8 cellular contexts compared by ENCODE assay signal in genomic region chr3:17632401-17633100, GRCh38.
DNase-seq lines count a peak whose midpoint lies in the region; ATAC-seq and TF ChIP-seq lines count a peak whose summit lies in the region.

No MANE protein-coding gene starts in this region.

- POLR2A ChIA-PET in IMR-90 (lab: Charles Lee; ENCODE audit: unreplicated experiment) = no interaction called here
- POLR2A ChIA-PET in activated CD8-positive, alpha-beta T cell treated with anti-CD3 and anti-CD28 coated beads, Interleukin-2, amount 10 ng/mL, durations not matched to agents 7 days and 5 days (lab: Charles Lee) = no interaction called here

- H3K27ac ChIP-seq in IMR-90 (ENCODE audit: insufficient read depth, low read length) = no peak overlapping the region
- no peak overlapping the region for H3K27ac ChIP-seq in mesenchymal stem cell (ENCODE audit: low read length, poor library complexity, severe bottlenecking)

- H3K27me3 Mint-ChIP-seq in activated CD8-positive, alpha-beta T cell treated with anti-CD3 and anti-CD28 coated beads, Interleukin-2, amount 10 ng/mL, durations not matched to agents 7 days and 5 days (ENCODE audit: low read depth) = no peaks in the 10 kb centered on the region

- H3K4ac ChIP-seq in IMR-90 (ENCODE audit: low read depth, low read length) = no peak overlapping the region
- no peak overlapping the region for H3K4ac ChIP-seq in mesenchymal stem cell (ENCODE audit: low read depth in 1 of 2, low read length in 2 of 2)

- H3K36me3 Mint-ChIP-seq in activated CD8-positive, alpha-beta T cell treated with anti-CD3 and anti-CD28 coated beads, Interleukin-2, amount 10 ng/mL, durations not matched to agents 7 days and 5 days (ENCODE audit: low read depth) = peaks cover 3% of the 10 kb centered on the region

- H3K4me1 ChIP-seq in IMR-90 (ENCODE audit: control insufficient read depth, insufficient read depth, low read length) (peaks cover 4% of the 10 kb centered on the region), mesenchymal stem cell (ENCODE audit: control insufficient read depth, insufficient read depth, low read depth, low read length) (peaks cover 3% of the 10 kb centered on the region)

- CTCF ChIA-PET in IMR-90 (lab: Yijun Ruan, JAX) = no interaction called here
- CTCF ChIA-PET in activated CD8-positive, alpha-beta T cell treated with anti-CD3 and anti-CD28 coated beads, Interleukin-2, amount 10 ng/mL, durations not matched to agents 7 days and 5 days (lab: Charles Lee) = no interaction called here

- H4K91ac ChIP-seq in IMR-90 (ENCODE audit: insufficient read depth, low read depth, low read length) = no peak overlapping the region
- H4K91ac ChIP-seq in mesenchymal stem cell (ENCODE audit: low read length) = no peak overlapping the region

- DNase-seq in GM04503 (ENCODE audit: low read depth) = peak; percentile 30
- peak; percentile 83 for DNase-seq in IMR-90
- peak; percentile 34 for DNase-seq in activated CD8-positive, alpha-beta T cell treated with anti-CD3 and anti-CD28 coated beads, Interleukin-2, amount 10 ng/mL, durations not matched to agents 7 days and 5 days
- peak; percentile 75 for DNase-seq in mesenchymal stem cell
- DNase-seq in HK-2 (ENCODE audit: unreplicated experiment) = no peak
- DNase-seq in T1000 (lab: John Stamatoyannopoulos, UW) = no peak
- no peak for DNase-seq in NCI-H2081 (lab: John Stamatoyannopoulos, UW)
- DNase-seq in activated T-cell treated with anti-CD3 and anti-CD28 coated beads for 4 hours = no peak

- H3K27me3 ChIP-seq in IMR-90 (ENCODE audit: control insufficient read depth, insufficient read depth, low read length) (no peaks in the 10 kb centered on the region), mesenchymal stem cell (ENCODE audit: control insufficient read depth in 1 of 2, insufficient read depth in 1 of 2, low read length in 2 of 2) (no peaks in the 10 kb centered on the region)

- no peak for TF ChIP-seq POLR2A in IMR-90 (IDR thresholded peaks at IDR 0.05; ENCODE audit: low read depth, low read length)

- TF ChIP-seq CTCF in IMR-90 (conservative IDR thresholded peaks at IDR 0.05; ENCODE audit: low read depth, low read length) = no peak

- H3K4me3 Mint-ChIP-seq in activated CD8-positive, alpha-beta T cell treated with anti-CD3 and anti-CD28 coated beads, Interleukin-2, amount 10 ng/mL, durations not matched to agents 7 days and 5 days = no peak overlapping the region

- H3K4me3 ChIP-seq in IMR-90 (ENCODE audit: insufficient read depth, low read depth, low read length) = no peak overlapping the region
- H3K4me3 ChIP-seq in mesenchymal stem cell (ENCODE audit: insufficient read depth in 1 of 2, low read depth in 1 of 2, low read length in 2 of 2) = no peak overlapping the region

- H3K9ac ChIP-seq in IMR-90 (ENCODE audit: low read depth, low read length) (no peak overlapping the region), mesenchymal stem cell (ENCODE audit: low read length) (peak overlapping the region; percentile 15)

- H4K20me1 ChIP-seq in IMR-90 (ENCODE audit: insufficient read depth, low read length) = no peaks in the 10 kb centered on the region

- peak; percentile 89 for ATAC-seq in IMR-90 (ENCODE audit: low read depth)
- ATAC-seq in activated CD8-positive, alpha-beta T cell treated with anti-CD3 and anti-CD28 coated beads, Interleukin-2, amount 10 ng/mL, durations not matched to agents 7 days and 5 days = no peak

- no peak overlapping the region for H2AK9ac ChIP-seq in IMR-90 (replicated peaks; ENCODE audit: low read depth, low read length, poor library complexity)

- no peak overlapping the region for H3K23ac ChIP-seq in IMR-90 (ENCODE audit: low read depth, low read length)
- no peak overlapping the region for H3K23ac ChIP-seq in mesenchymal stem cell (ENCODE audit: low read length in 2 of 2)

- H3K9me1 ChIP-seq in IMR-90 (ENCODE audit: insufficient read depth, low read length) = no peaks in the 10 kb centered on the region

- H3K56ac ChIP-seq in IMR-90 (ENCODE audit: extremely low read depth, insufficient read depth, low read length) = no peak overlapping the region

- H3K27ac Mint-ChIP-seq in activated CD8-positive, alpha-beta T cell treated with anti-CD3 and anti-CD28 coated beads, Interleukin-2, amount 10 ng/mL, durations not matched to agents 7 days and 5 days = no peak overlapping the region

- dilution Hi-C loops in IMR-90 (cut with HindIII; ENCODE audit: low sequenced_read_pairs, unreplicated experiment) = no loop called here

- H3K4me2 ChIP-seq in IMR-90 (ENCODE audit: low read depth, low read length) (peak overlapping the region; percentile 61; the same call in 1 of the 2 replicates), mesenchymal stem cell (ENCODE audit: low read length, poor library complexity, severe bottlenecking) (no peak overlapping the region)

- no peak overlapping the region for H3K18ac ChIP-seq in IMR-90 (ENCODE audit: low read depth, low read length)
- no peak overlapping the region for H3K18ac ChIP-seq in mesenchymal stem cell (ENCODE audit: low read depth in 1 of 2, low read length in 2 of 2)

- peaks cover 12% of the 10 kb centered on the region for H3K4me1 Mint-ChIP-seq in activated CD8-positive, alpha-beta T cell treated with anti-CD3 and anti-CD28 coated beads, Interleukin-2, amount 10 ng/mL, durations not matched to agents 7 days and 5 days (ENCODE audit: low read depth)

- H2BK12ac ChIP-seq in mesenchymal stem cell (ENCODE audit: low read length in 2 of 2) = no peak overlapping the region

- H2AFZ ChIP-seq in IMR-90 (replicated peaks; ENCODE audit: low read length, poor library complexity) (no peak overlapping the region), mesenchymal stem cell (ENCODE audit: low read depth, low read length) (no peak overlapping the region)

- WGBS in IMR-90 (ENCODE audit: extremely low coverage in 2 of 2, insufficient read length in 1 of 2), 2 experiments = no CpG with 5 or more reads among the region's 3 CpGs
- 0% methylated on average over 1 of the region's 3 CpGs for WGBS in mesenchymal stem cell

- H3K9me3 ChIP-seq in IMR-90 (ENCODE audit: control insufficient read depth, insufficient read depth, low read length) (no peaks in the 10 kb centered on the region), mesenchymal stem cell (ENCODE audit: control insufficient read depth, low read length) (no peaks in the 10 kb centered on the region)

- H2BK5ac ChIP-seq in IMR-90 (ENCODE audit: low read depth, low read length, poor library complexity, severe bottlenecking) = no peak overlapping the region
- H2BK5ac ChIP-seq in mesenchymal stem cell (ENCODE audit: low read depth, low read length, poor library complexity, severe bottlenecking) = no peak overlapping the region

- H3K9me3 Mint-ChIP-seq in activated CD8-positive, alpha-beta T cell treated with anti-CD3 and anti-CD28 coated beads, Interleukin-2, amount 10 ng/mL, durations not matched to agents 7 days and 5 days (ENCODE audit: insufficient read depth) = no peaks in the 10 kb centered on the region

- no peak overlapping the region for H2BK20ac ChIP-seq in IMR-90 (ENCODE audit: low read depth, low read length)

- H3K36me3 ChIP-seq in IMR-90 (ENCODE audit: control insufficient read depth, insufficient read depth, low read length) (no peaks in the 10 kb centered on the region), mesenchymal stem cell (ENCODE audit: control insufficient read depth in 1 of 2, insufficient read depth in 2 of 2, low read depth in 1 of 2, low read length in 2 of 2) (no peaks in the 10 kb centered on the region)

- no peak overlapping the region for H4K8ac ChIP-seq in IMR-90 (ENCODE audit: low read depth in 2 of 2, low read length in 2 of 2)
- no peak overlapping the region for H4K8ac ChIP-seq in mesenchymal stem cell (ENCODE audit: low read length)

- no TSS peak for BruUV-seq in IMR-90 (replicated peaks; lab: Mats Ljungman, UMichigan)

- H2BK15ac ChIP-seq in IMR-90 (ENCODE audit: low read depth, low read length) (no peak overlapping the region), mesenchymal stem cell (ENCODE audit: low read depth, poor library complexity, severe bottlenecking) (no peak overlapping the region)

- in situ Hi-C loops in IMR-90 (cut with MboI; ENCODE audit: low sequenced_read_pairs) = loop anchor here (25.0 kb wide), 1 partner anchor 480 kb away; no protein-coding TSS in a partner anchor

- no peak overlapping the region; the same call in 1 of the 2 replicates for H3K14ac ChIP-seq in IMR-90 (replicated peaks; ENCODE audit: low read depth, low read length)
- H3K14ac ChIP-seq in mesenchymal stem cell (ENCODE audit: low read length in 2 of 2) = no peak overlapping the region

- no peak for TF ChIP-seq RAD21 in IMR-90 (IDR thresholded peaks at IDR 0.05; ENCODE audit: low read length)

- H2AK5ac ChIP-seq in IMR-90 (ENCODE audit: low read depth, low read length) (no peak overlapping the region), mesenchymal stem cell (ENCODE audit: low read length, severe bottlenecking) (no peak overlapping the region)

- H2BK120ac ChIP-seq in IMR-90 (ENCODE audit: low read depth, low read length) (no peak overlapping the region), mesenchymal stem cell (ENCODE audit: low read depth, low read length) (no peak overlapping the region)

- intact Hi-C loops in IMR-90 (cut with micrococcal nuclease) = no loop called here

- H4K5ac ChIP-seq in IMR-90 (ENCODE audit: low read depth, low read length) = no peak overlapping the region

- H3K79me1 ChIP-seq in IMR-90 (ENCODE audit: low read depth in 1 of 2, low read length in 2 of 2) (peaks cover 1 to 7% of the 10 kb centered on the region in 2 experiments; a peak in 2 of 4 replicates), mesenchymal stem cell (replicated peaks; ENCODE audit: low read length, poor library complexity, severe bottlenecking) (peaks cover 7% of the 10 kb centered on the region)

TF ChIP-seq in IMR-90, 13 proteins besides CTCF, POLR2A, EP300 and RAD21:
- TF ChIP-seq CHD1 (IDR thresholded peaks at IDR 0.05; ENCODE audit: low read depth, low read length) = no peak
- peak; percentile 40; the same call in 1 of the 2 replicates for TF ChIP-seq NFE2L2 (IDR thresholded peaks at IDR 0.05; ENCODE audit: low read depth, low read length)
- 0 out of 2 replicates have a peak, but pooled peaks have one; percentile 42 for TF ChIP-seq FOS (IDR thresholded peaks at IDR 0.05; ENCODE audit: low read depth, low read length)
- TF ChIP-seq SMC3 (IDR thresholded peaks at IDR 0.05; ENCODE audit: low read depth, low read length) = no peak
- 0 out of 2 replicates have a peak, but pooled peaks have one; percentile 54 for TF ChIP-seq CEBPB (IDR thresholded peaks at IDR 0.05; ENCODE audit: low read depth, low read length)
- TF ChIP-seq MAFK (IDR thresholded peaks at IDR 0.05; ENCODE audit: low read depth, low read length) = peak; percentile 86
- no peak for TF ChIP-seq MXI1 (IDR thresholded peaks at IDR 0.05; ENCODE audit: borderline replicate concordance, low read depth, low read length)
- TF ChIP-seq MAZ (IDR thresholded peaks at IDR 0.05; ENCODE audit: borderline replicate concordance, low read depth, low read length) = no peak

Comparison
In these comparisons a context has a peak if more than half of its experiments do, and no peak if none do; other contexts are left out.
1. DNase-seq: peak in GM04503 (single experiment), IMR-90 (single experiment), activated CD8-positive, alpha-beta T cell treated with anti-CD3 and anti-CD28 coated beads, Interleukin-2, amount 10 ng/mL, durations not matched to agents 7 days and 5 days (single experiment) and mesenchymal stem cell (single experiment); none in HK-2 (single experiment), T1000 (single experiment), NCI-H2081 (0 of 2) and activated T-cell treated with anti-CD3 and anti-CD28 coated beads for 4 hours (single experiment).